In the genomic region with DNA sequence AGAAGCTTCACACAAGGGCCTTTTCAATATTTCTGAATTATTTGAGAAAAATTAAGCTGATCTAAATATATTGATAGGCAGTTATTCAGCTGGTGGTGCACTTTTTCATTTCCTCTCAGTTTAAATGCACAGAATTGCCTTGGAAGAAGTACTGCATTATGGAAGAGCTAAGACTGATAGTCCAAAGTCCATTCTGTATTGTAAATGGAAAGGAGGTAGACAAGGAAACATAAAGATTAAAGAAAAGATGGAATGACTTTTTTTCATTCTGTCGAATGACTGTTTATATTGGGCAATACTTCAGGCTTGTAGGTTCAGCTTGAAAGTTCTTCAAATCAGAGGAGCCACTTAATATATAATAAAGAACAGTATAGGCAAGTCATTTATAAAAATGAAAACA, we compare ENCODE assay signal across 33 cellular contexts.
"Had no signal": no experiment of that assay in that cellular context is flagged by ENCODE, and none has a peak within 500 bp of the region (broad histone marks: within the 10 kb centered on the region; RNA-seq: fewer than 3 reads in every experiment).

No MANE protein-coding gene starts in this region.

- H3K36me3 ChIP-seq: brain microvascular endothelial cell, Peyer's patch, WERI-Rb-1 had no signal

- H3K27ac ChIP-seq: brain microvascular endothelial cell, KMS-11, WERI-Rb-1 had no signal

- H3K27me3 Mint-ChIP-seq: activated CD4-positive, alpha-beta memory T cell treated with anti-CD3 and anti-CD28 coated beads, Interleukin-2, amount 10 ng/mL, durations not matched to agents 7 days and 5 days; activated CD8-positive, alpha-beta memory T cell treated with anti-CD3 and anti-CD28 coated beads, Interleukin-2, amount 10 ng/mL, durations not matched to agents 7 days and 5 days; activated naive CD4-positive, alpha-beta T cell treated with anti-CD3 and anti-CD28 coated beads, Interleukin-2, amount 10 ng/mL, durations not matched to agents 7 days and 5 days; activated naive CD8-positive, alpha-beta T cell had no signal

- H3K4me2 ChIP-seq: KMS-11 had no signal

- H3K27me3 ChIP-seq: brain microvascular endothelial cell, Peyer's patch had no signal

- DNase-seq: activated CD4-positive, alpha-beta memory T cell treated with anti-CD3 and anti-CD28 coated beads, Interleukin-2, amount 10 ng/mL, durations not matched to agents 7 days and 5 days; activated CD4-positive, alpha-beta T cell treated with anti-CD3 and anti-CD28 coated beads for 1 hour; activated CD4-positive, alpha-beta T cell treated with anti-CD3 and anti-CD28 coated beads for 48 hours; activated CD4-positive, CD25-positive, alpha-beta regulatory T cell; activated CD8-positive, alpha-beta memory T cell treated with anti-CD3 and anti-CD28 coated beads for 24 hours; activated CD8-positive, alpha-beta memory T cell treated with anti-CD3 and anti-CD28 coated beads, Interleukin-2, amount 10 ng/mL, durations not matched to agents 7 days and 5 days; activated CD8-positive, alpha-beta memory T cell treated with anti-CD3 and anti-CD28 coated beads, Interleukin-2, amount 50 U/mL, for 48 hours; activated effector memory CD4-positive, alpha-beta T cell treated with Interleukin-2 at 50 U/mL for 16 hours; activated naive CD4-positive, alpha-beta T cell treated with anti-CD3 and anti-CD28 coated beads, Interleukin-2, amount 10 ng/mL, durations not matched to agents 7 days and 5 days; activated naive CD8-positive, alpha-beta T cell treated with anti-CD3 and anti-CD28 coated beads, Interleukin-2, amount 50 U/mL, for 24 hours; activated T-cell treated with anti-CD3 and anti-CD28 coated beads, Interleukin-2, amount 50 U/mL, for 48 hours; aorta; brain microvascular endothelial cell; central memory CD4-positive, alpha-beta T cell; NCI-H1105 treated with DMSO at 0.1 percent for 48 hours; NCI-H1436; NCI-H1694; NCI-H1930; NCI-H2081 treated with DMSO at 0.1 percent for 48 hours; NCI-H226; NCI-H524 treated with DMSO at 0.1 percent for 48 hours; NK-92 treated with Interleukin-12 subunit alpha and Interleukin-12 subunit beta, amount 100 ng/mL, for 24 hours; PC-3; Peyer's patch; RPMI8226; SIG-M5; SW 1271; T-helper 1 cell; T-helper 2 cell; T-helper 9 cell; WERI-Rb-1 had no signal

- H3K4me3 Mint-ChIP-seq: activated CD4-positive, alpha-beta memory T cell treated with anti-CD3 and anti-CD28 coated beads, Interleukin-2, amount 10 ng/mL, durations not matched to agents 7 days and 5 days; activated CD8-positive, alpha-beta memory T cell treated with anti-CD3 and anti-CD28 coated beads, Interleukin-2, amount 10 ng/mL, durations not matched to agents 7 days and 5 days; activated naive CD4-positive, alpha-beta T cell treated with anti-CD3 and anti-CD28 coated beads, Interleukin-2, amount 10 ng/mL, durations not matched to agents 7 days and 5 days; activated naive CD8-positive, alpha-beta T cell; activated naive CD8-positive, alpha-beta T cell treated with anti-CD3 and anti-CD28 coated beads, Interleukin-2, amount 50 U/mL, for 24 hours had no signal

- H3K9ac ChIP-seq: KMS-11 had no signal

- H3K4me3 ChIP-seq: Peyer's patch had no signal

- H3K9me3 ChIP-seq: Peyer's patch had no signal

- ATAC-seq: activated CD8-positive, alpha-beta memory T cell treated with anti-CD3 and anti-CD28 coated beads, Interleukin-2, amount 10 ng/mL, durations not matched to agents 7 days and 5 days; activated naive CD8-positive, alpha-beta T cell treated with anti-CD3 and anti-CD28 coated beads, Interleukin-2, amount 50 U/mL, for 24 hours; PC-3 had no signal

- H3K4me1 Mint-ChIP-seq: activated CD8-positive, alpha-beta memory T cell treated with anti-CD3 and anti-CD28 coated beads, Interleukin-2, amount 10 ng/mL, durations not matched to agents 7 days and 5 days; activated naive CD4-positive, alpha-beta T cell treated with anti-CD3 and anti-CD28 coated beads, Interleukin-2, amount 10 ng/mL, durations not matched to agents 7 days and 5 days had no signal

- H3K27ac Mint-ChIP-seq: activated CD4-positive, alpha-beta memory T cell treated with anti-CD3 and anti-CD28 coated beads, Interleukin-2, amount 10 ng/mL, durations not matched to agents 7 days and 5 days; activated CD8-positive, alpha-beta memory T cell treated with anti-CD3 and anti-CD28 coated beads, Interleukin-2, amount 10 ng/mL, durations not matched to agents 7 days and 5 days; activated naive CD4-positive, alpha-beta T cell treated with anti-CD3 and anti-CD28 coated beads, Interleukin-2, amount 10 ng/mL, durations not matched to agents 7 days and 5 days; activated naive CD8-positive, alpha-beta T cell; activated naive CD8-positive, alpha-beta T cell treated with anti-CD3 and anti-CD28 coated beads, Interleukin-2, amount 50 U/mL, for 24 hours had no signal
